ENCODE assay signal across 19 cellular contexts in genomic region chr2:101817488-101817887, GRCh38.
DNase-seq lines count a peak whose midpoint lies in the region; ATAC-seq, FAIRE-seq and TF ChIP-seq lines count a peak whose summit lies in the region.
"Had no signal": no experiment of that assay in that cellular context is flagged by ENCODE, and none has a peak within 500 bp of the region (broad histone marks: within the 10 kb centered on the region; RNA-seq: fewer than 3 reads in every experiment).

No MANE protein-coding gene starts in this region.

- TF ChIP-seq EP300 in HepG2 (IDR thresholded peaks at IDR 0.05; ENCODE audit: low read depth in 2 of 2, low read length in 2 of 2) (no peak), HepG2 (CRISPR knock-in tag; IDR thresholded peaks at IDR 0.05; ENCODE audit: borderline replicate concordance) (no peak)

- H3K36me3 ChIP-seq in HepG2 (replicated peaks in 1 of 2; ENCODE audit: control insufficient read depth in 1 of 2, insufficient read depth in 2 of 2, low read length in 2 of 2), result peaks cover 0 to 1% of the 10 kb centered on the region in 2 experiments; a peak in 2 of 5 replicates
- no peaks in the 10 kb centered on the region for H3K36me3 ChIP-seq in right lobe of liver
- no peaks in the 10 kb centered on the region for H3K36me3 ChIP-seq in vagina
- H3K36me3 ChIP-seq: heart right ventricle, stomach had no signal

- H3K27me3 Mint-ChIP-seq in central memory CD8-positive, alpha-beta T cell, result no peaks in the 10 kb centered on the region
- no peaks in the 10 kb centered on the region for H3K27me3 Mint-ChIP-seq in naive thymus-derived CD8-positive, alpha-beta T cell

- no peak for ATAC-seq in HepG2
- no peak for ATAC-seq in right lobe of liver
- ATAC-seq in central memory CD8-positive, alpha-beta T cell (replicated peaks; ENCODE audit: extremely low read depth, poor library complexity, severe bottlenecking), result no peak
- ATAC-seq in naive thymus-derived CD8-positive, alpha-beta T cell, result no peak
- ATAC-seq in HG02623 (IDR thresholded peaks at IDR 0.05; ENCODE audit: unreplicated experiment), result no peak
- ATAC-seq: heart right ventricle had no signal

- no peak overlapping the region for H3K4me3 ChIP-seq in HepG2 (replicated peaks in 1 of 3; ENCODE audit: insufficient read depth in 1 of 3, low read depth in 2 of 3, low read length in 3 of 3)
- no peak overlapping the region for H3K4me3 ChIP-seq in right lobe of liver
- no peak overlapping the region for H3K4me3 ChIP-seq in vagina
- H3K4me3 ChIP-seq: heart right ventricle, stomach had no signal

- H3K4me3 Mint-ChIP-seq in central memory CD8-positive, alpha-beta T cell, result no peak overlapping the region
- peak overlapping the region in 2 of 10 donors; percentile 18 to 35 for H3K4me3 Mint-ChIP-seq in naive thymus-derived CD8-positive, alpha-beta T cell
- H3K4me3 Mint-ChIP-seq: immature natural killer cell had no signal

- H3K4me1 ChIP-seq in HepG2 (ENCODE audit: insufficient read depth, low read length) (peaks cover 88% of the 10 kb centered on the region), right lobe of liver (peaks cover 0 to 47% (median 19%) of the 10 kb centered on the region in 4 donors), vagina (peaks cover 81% of the 10 kb centered on the region)

- H2AFZ ChIP-seq in HepG2 (ENCODE audit: low read length), result no peak overlapping the region

- in situ Hi-C loops in HepG2 (cut with HindIII; ENCODE audit: extremely low pct_ligation_motif_present, low pct_unique_long_range_greater_than_20kb), result no loop called here

- H3K27ac ChIP-seq in HepG2 (ENCODE audit: extremely low read length, insufficient read depth, low read length) (no peak overlapping the region), right lobe of liver (no peak overlapping the region), vagina (peak overlapping the region; percentile 42)
- H3K27ac ChIP-seq: stomach had no signal

- POLR2A ChIA-PET in HepG2 (lab: Yijun Ruan, JAX), result no interaction called here
- POLR2A ChIA-PET in naive thymus-derived CD8-positive, alpha-beta T cell (lab: Charles Lee), result interaction anchor here (0.6 kb wide), 1 partner anchor 256 kb away, joined by 5 read pairs; no protein-coding TSS in a partner anchor

- 96% methylated on average over 6 of the region's 6 CpGs for WGBS in HepG2 (ENCODE audit: low lambda C conversion rate)
- 98% methylated on average over 6 of the region's 6 CpGs for WGBS in right lobe of liver (ENCODE audit: insufficient coverage, low coverage, low lambda C conversion rate, missing lambda C conversion rate)

- FAIRE-seq in HepG2 (lab: Jason Lieb, UNC), result no peak
- FAIRE-seq: colon had no signal

- H3K4me2 ChIP-seq in HepG2 (ENCODE audit: low read depth, low read length), result no peak overlapping the region

- H3K9me3 ChIP-seq in HepG2 (ENCODE audit: low read length) (no peaks in the 10 kb centered on the region), right lobe of liver (no peaks in the 10 kb centered on the region), vagina (no peaks in the 10 kb centered on the region)
- H3K9me3 ChIP-seq: heart right ventricle, stomach had no signal

- CTCF ChIA-PET in HepG2 (lab: Yijun Ruan, JAX; ENCODE audit: low intra/inter-chr PET ratio, low total read pairs), result no interaction called here

- H3K27ac Mint-ChIP-seq in central memory CD8-positive, alpha-beta T cell (ENCODE audit: low read depth), result peak overlapping the region; percentile 13
- H3K27ac Mint-ChIP-seq in naive thymus-derived CD8-positive, alpha-beta T cell, result peak overlapping the region in 7 of 10 donors; percentile 28 to 90 (median 59)
- H3K27ac Mint-ChIP-seq: immature natural killer cell had no signal

- TF ChIP-seq CTCF in HepG2 (CRISPR knock-in tag; IDR thresholded peaks at IDR 0.05) (no peak), right lobe of liver (IDR thresholded peaks at IDR 0.05) (no peak), vagina (IDR thresholded peaks at IDR 0.05) (no peak)

- TF ChIP-seq POLR2A in HepG2 (IDR thresholded peaks at IDR 0.05; ENCODE audit: insufficient read depth in 1 of 2, low read depth in 2 of 2, low read length in 2 of 2) (no peak), right lobe of liver (IDR thresholded peaks at IDR 0.05) (no peak), vagina (IDR thresholded peaks at IDR 0.05) (no peak)

- H3K27me3 ChIP-seq in HepG2 (ENCODE audit: control insufficient read depth in 1 of 2, insufficient read depth in 2 of 2, low read length in 2 of 2) (no peaks in the 10 kb centered on the region), right lobe of liver (no peaks in the 10 kb centered on the region), vagina (no peaks in the 10 kb centered on the region)
- H3K27me3 ChIP-seq: heart right ventricle, stomach had no signal

- intact Hi-C loops in HepG2 (cut with micrococcal nuclease; ENCODE audit: unreplicated experiment), result loop anchor here (5.0 kb wide), 1 partner anchor 120 kb away; the partner anchor contains the start of gene MAP4K4
- intact Hi-C loops in right lobe of liver (cut with DNase I), result loop anchor here in 1 of 2 donors (10.0 kb wide), 1 partner anchor 303 kb away; no protein-coding TSS in a partner anchor
- intact Hi-C loops in vagina (cut with DNase I), result no loop called here

- H3K79me2 ChIP-seq in HepG2 (ENCODE audit: insufficient read depth, low read length), result peaks cover 99% of the 10 kb centered on the region

- DNase-seq in HepG2 (ENCODE audit: low spot score) (no peak), right lobe of liver (no peak), vagina (ENCODE audit: extremely low spot score in 2 of 2) (no peak), RKO (ENCODE audit: low spot score) (no peak), NCI-H1105 (lab: John Stamatoyannopoulos, UW) (no peak)
- no peak for DNase-seq in central memory CD8-positive, alpha-beta T cell (ENCODE audit: low spot score in 2 of 2)
- no peak for DNase-seq in naive thymus-derived CD8-positive, alpha-beta T cell
- DNase-seq: activated naive CD4-positive, alpha-beta T cell; DND-41; heart right ventricle; immature natural killer cell; KBM-7; NCI-H2081; NCI-H510A treated with DMSO at 0.1 percent for 48 hours; SIG-M5; stimulated activated CD4-positive, alpha-beta T cell treated with anti-CD3 and anti-CD28 coated beads, Interleukin-2, amount 100 ng/mL, for 24 hours; stomach had no signal

- no peaks in the 10 kb centered on the region for H3K36me3 Mint-ChIP-seq in central memory CD8-positive, alpha-beta T cell (ENCODE audit: insufficient read depth)
- peaks cover 0 to 2% (median 0%) of the 10 kb centered on the region in 3 donors for H3K36me3 Mint-ChIP-seq in naive thymus-derived CD8-positive, alpha-beta T cell
- H3K36me3 Mint-ChIP-seq: immature natural killer cell had no signal

- no peaks in the 10 kb centered on the region for H3K9me3 Mint-ChIP-seq in central memory CD8-positive, alpha-beta T cell
- H3K9me3 Mint-ChIP-seq in naive thymus-derived CD8-positive, alpha-beta T cell, result no peaks in the 10 kb centered on the region
- H3K9me3 Mint-ChIP-seq: immature natural killer cell had no signal

- no peak for TF ChIP-seq RAD21 in HepG2 (CRISPR knock-in tag; IDR thresholded peaks at IDR 0.05)

- peaks cover 92% of the 10 kb centered on the region for H4K20me1 ChIP-seq in HepG2 (ENCODE audit: insufficient read depth, low read length)

- no TSS peak for BruUV-seq in HepG2 (replicated peaks; lab: Mats Ljungman, UMichigan)

- H3K9ac ChIP-seq in HepG2 (ENCODE audit: insufficient read depth, low read depth, low read length), result no peak overlapping the region

- H3K4me1 Mint-ChIP-seq in central memory CD8-positive, alpha-beta T cell, result peaks cover 68% of the 10 kb centered on the region
- peaks cover 42 to 85% (median 82%) of the 10 kb centered on the region in 4 donors for H3K4me1 Mint-ChIP-seq in naive thymus-derived CD8-positive, alpha-beta T cell

TF ChIP-seq in HepG2, 621 proteins besides CTCF, POLR2A, EP300 and RAD21:
- TF ChIP-seq, protein P1, sequence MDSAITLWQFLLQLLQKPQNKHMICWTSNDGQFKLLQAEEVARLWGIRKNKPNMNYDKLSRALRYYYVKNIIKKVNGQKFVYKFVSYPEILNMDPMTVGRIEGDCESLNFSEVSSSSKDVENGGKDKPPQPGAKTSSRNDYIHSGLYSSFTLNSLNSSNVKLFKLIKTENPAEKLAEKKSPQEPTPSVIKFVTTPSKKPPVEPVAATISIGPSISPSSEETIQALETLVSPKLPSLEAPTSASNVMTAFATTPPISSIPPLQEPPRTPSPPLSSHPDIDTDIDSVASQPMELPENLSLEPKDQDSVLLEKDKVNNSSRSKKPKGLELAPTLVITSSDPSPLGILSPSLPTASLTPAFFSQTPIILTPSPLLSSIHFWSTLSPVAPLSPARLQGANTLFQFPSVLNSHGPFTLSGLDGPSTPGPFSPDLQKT (CRISPR knock-in tag; IDR thresholded peaks at IDR 0.05; ENCODE audit: borderline replicate concordance), result no peak
- TF ChIP-seq RBM22 (optimal IDR thresholded peaks at IDR 0.05; ENCODE audit: low read length), result peak; percentile 86
